10 cellular contexts compared by ENCODE assay signal in genomic region chr10:28248092-28248491, GRCh38. TPM values are rescaled to one million over a fixed set of nuclear protein-coding genes. Genes with fewer than 3 reads are reported as not detected.
DNase-seq lines count a peak whose midpoint lies in the region; TF ChIP-seq lines count a peak whose summit lies in the region.
"Had no signal": no experiment of that assay in that cellular context is flagged by ENCODE, and none has a peak within 500 bp of the region (broad histone marks: within the 10 kb centered on the region; RNA-seq: fewer than 3 reads in every experiment).

No MANE protein-coding gene starts in this region.

- no peak overlapping the region for H3K4me3 ChIP-seq in fibroblast of lung (replicated peaks in 1 of 4; ENCODE audit: control extremely low read depth in 1 of 4, insufficient read depth in 1 of 4, low read depth in 3 of 4, low read length in 4 of 4)
- H3K4me3 ChIP-seq in MG63 = no peak overlapping the region

- peaks cover 5% of the 10 kb centered on the region for H3K27me3 ChIP-seq in fibroblast of lung (ENCODE audit: control insufficient read depth, insufficient read depth, low read length)
- H3K27me3 ChIP-seq in MG63 = no peaks in the 10 kb centered on the region

- H3K27me3 Mint-ChIP-seq in endothelial cell (ENCODE audit: unreplicated experiment) = no peaks in the 10 kb centered on the region

- no peak overlapping the region for H3K4me2 ChIP-seq in fibroblast of lung (ENCODE audit: extremely low read depth, insufficient read depth, low read length)

- CTCF ChIA-PET in RWPE1 (lab: Yijun Ruan, JAX) = interaction anchor here (0.5 to 0.6 kb wide), 5 partner anchors 42 to 675 kb away, joined by 3 read pairs; no protein-coding TSS in a partner anchor

- no peak overlapping the region for H3K4me3 Mint-ChIP-seq in endothelial cell (ENCODE audit: unreplicated experiment)

- no peak overlapping the region for H3K27ac Mint-ChIP-seq in endothelial cell (ENCODE audit: unreplicated experiment)

- H3K36me3 Mint-ChIP-seq in endothelial cell (ENCODE audit: low read depth, unreplicated experiment) = no peaks in the 10 kb centered on the region

- TF ChIP-seq CTCF in RWPE1 (conservative IDR thresholded peaks at IDR 0.05; ENCODE audit: low read depth) (no peak), fibroblast of lung (conservative IDR thresholded peaks at IDR 0.05 in 1 of 2, IDR thresholded peaks at IDR 0.05 in 1 of 2; ENCODE audit: low read depth in 1 of 2, low read length in 2 of 2) (no peak), endothelial cell (IDR thresholded peaks at IDR 0.05; ENCODE audit: unreplicated experiment) (no peak)

- H3K4me1 Mint-ChIP-seq in endothelial cell (ENCODE audit: unreplicated experiment) = peaks cover 7% of the 10 kb centered on the region

- H3K79me2 ChIP-seq in fibroblast of lung (ENCODE audit: control insufficient read depth, insufficient read depth, low read length) = no peaks in the 10 kb centered on the region

- no peak overlapping the region for H3K9ac ChIP-seq in fibroblast of lung (ENCODE audit: insufficient read depth, low read length)

- H3K27ac ChIP-seq in RWPE1 = peak overlapping the region; percentile 83
- no peak overlapping the region for H3K27ac ChIP-seq in fibroblast of lung (ENCODE audit: insufficient read depth, low read length)

- H3K9me3 Mint-ChIP-seq in endothelial cell (ENCODE audit: unreplicated experiment) = no peaks in the 10 kb centered on the region

- POLR2A ChIA-PET in RWPE1 (lab: Yijun Ruan, JAX; ENCODE audit: low non-redundant PET) = no interaction called here

- H3K9me3 ChIP-seq in fibroblast of lung (ENCODE audit: control insufficient read depth, insufficient read depth, low read depth, low read length) = no peaks in the 10 kb centered on the region
- H3K9me3 ChIP-seq in MG63 = no peaks in the 10 kb centered on the region

- H3K4me1 ChIP-seq in fibroblast of lung (ENCODE audit: control insufficient read depth, extremely low read depth, insufficient read depth, low read length) = no peaks in the 10 kb centered on the region

- no peak overlapping the region for H2AFZ ChIP-seq in fibroblast of lung (ENCODE audit: low read length)

- H3K36me3 ChIP-seq in fibroblast of lung (ENCODE audit: control insufficient read depth, insufficient read depth, low read length) (no peaks in the 10 kb centered on the region), MG63 (no peaks in the 10 kb centered on the region)

- peak; percentile 4 for DNase-seq in NCI-H510A (lab: John Stamatoyannopoulos, UW)
- no peak for DNase-seq in NCI-H510A treated with DMSO at 0.1 percent for 48 hours (lab: John Stamatoyannopoulos, UW)
- DNase-seq in RWPE1 (ENCODE audit: low spot score) = peak; percentile 66
- DNase-seq in fibroblast of lung (ENCODE audit: low read depth in 2 of 2) = peak; percentile 20 to 71
- peak; percentile 1 for DNase-seq in pulmonary artery endothelial cell (ENCODE audit: low read depth, low spot score)
- DNase-seq in MG63 = no peak
- no peak for DNase-seq in endothelial cell (ENCODE audit: low spot score)
- no peak for DNase-seq in NCI-H1092 treated with DMSO at 0.1 percent for 48 hours (lab: John Stamatoyannopoulos, UW)
- DNase-seq: erythroblast, mesendoderm had no signal

- H4K20me1 ChIP-seq in fibroblast of lung (ENCODE audit: control insufficient read depth, extremely low read depth, insufficient read depth, low read length) = no peaks in the 10 kb centered on the region

RNA-seq across cellular contexts. Expression of gene MPP7, which starts 54.8 kb away (rescaled TPM):
- total RNA-seq in fibroblast of lung = 0.51 and 0.99 TPM in 2 replicates
- polyA plus RNA-seq in fibroblast of lung = 0.26 and 0.30 TPM in 2 replicates
- polyA plus RNA-seq in fibroblast of lung (2012) = 0.12 and 0.13 TPM in 2 replicates
- not detected in 2 replicates for polyA minus RNA-seq in fibroblast of lung (ENCODE audit: low replicate concordance)
- 0.07 TPM in 2 replicates for total RNA-seq in pulmonary artery endothelial cell
- 3.8 and 8.3 TPM in 2 replicates for total RNA-seq in MG63 (2014; rRNA removed; shearing (Covaris generic); ENCODE audit: low replicate concordance)
- total RNA-seq in endothelial cell (ENCODE audit: unreplicated experiment) = 1.4 TPM

Comparison
In these comparisons a context has a peak if more than half of its experiments do, and no peak if none do; other contexts are left out.
1. DNase-seq: peak in NCI-H510A (single experiment), RWPE1 (single experiment), fibroblast of lung (2 of 2) and pulmonary artery endothelial cell (single experiment); none in NCI-H510A treated with DMSO at 0.1 percent for 48 hours (single experiment), MG63 (single experiment), endothelial cell (single experiment) and NCI-H1092 treated with DMSO at 0.1 percent for 48 hours (single experiment).